ENCODE assay signal across 13 cellular contexts in the genomic region with DNA sequence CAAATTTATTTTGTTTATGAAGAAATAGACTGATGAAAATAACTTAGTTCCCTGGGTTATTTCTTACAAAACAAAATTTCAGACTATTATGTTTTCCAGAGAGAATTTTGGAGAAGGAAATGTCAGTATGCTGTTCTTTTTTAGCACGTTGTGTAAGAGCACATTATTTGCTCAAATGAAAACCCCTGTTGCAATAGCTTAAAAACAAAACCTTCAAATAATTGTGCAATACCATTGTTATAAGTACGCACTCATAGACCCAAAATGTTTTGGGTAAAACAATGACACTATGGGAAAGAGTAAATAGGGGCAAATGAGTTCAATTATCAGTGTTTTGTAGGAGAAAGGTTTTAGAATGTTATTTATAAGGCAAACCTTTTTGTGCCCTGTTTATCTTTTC. TPM values are rescaled to one million over a fixed set of nuclear protein-coding genes. Genes with fewer than 3 reads are reported as not detected.
A peak's percentile ranks its signal among the peaks of the same experiment; 100 is the strongest.
DNase-seq lines count a peak whose midpoint lies in the region; ATAC-seq and TF ChIP-seq lines count a peak whose summit lies in the region.
"Had no signal": no experiment of that assay in that cellular context is flagged by ENCODE, and none has a peak within 500 bp of the region (broad histone marks: within the 10 kb centered on the region; RNA-seq: fewer than 3 reads in every experiment).

No MANE protein-coding gene starts in this region.

- peak overlapping the region in 6 of 11 experiments; percentile 32 to 72 (median 58); a peak in 11 of 22 replicates for H3K9ac ChIP-seq in BLaER1 treated with 17β-estradiol and CSF1 and Interleukin-3, amounts not matched to agents 10 nM and 100 nM

- H3K27ac ChIP-seq in BLaER1 treated with 17β-estradiol and CSF1 and Interleukin-3, amounts not matched to agents 10 nM and 100 nM = peak overlapping the region in 10 of 11 experiments; percentile 53 to 80 (median 64); a peak in 18 of 22 replicates

- H3K27me3 Mint-ChIP-seq in naive thymus-derived CD8-positive, alpha-beta T cell = no peaks in the 10 kb centered on the region
- no peaks in the 10 kb centered on the region for H3K27me3 Mint-ChIP-seq in stimulated activated naive CD8-positive, alpha-beta T cell treated with anti-CD3 and anti-CD28 coated beads, Interleukin-15, amount 100 ng/mL, for 72 hours
- H3K27me3 Mint-ChIP-seq: progenitor cell of endocrine pancreas had no signal

- 0 out of 22 replicates have a peak, but pooled peaks cover 0 to 4% (median 0%) of the 10 kb centered on the region in 11 experiments for H3K9me3 ChIP-seq in BLaER1 treated with 17β-estradiol and CSF1 and Interleukin-3, amounts not matched to agents 10 nM and 100 nM (replicated peaks in 1 of 11)

- no peaks in the 10 kb centered on the region for H3K27me3 ChIP-seq in BLaER1 treated with 17β-estradiol and CSF1 and Interleukin-3, amounts not matched to agents 10 nM and 100 nM

- H3K27ac Mint-ChIP-seq in naive thymus-derived CD8-positive, alpha-beta T cell = peak overlapping the region in 1 of 10 donors; percentile 14
- no peak overlapping the region for H3K27ac Mint-ChIP-seq in stimulated activated naive CD8-positive, alpha-beta T cell treated with anti-CD3 and anti-CD28 coated beads, Interleukin-15, amount 100 ng/mL, for 72 hours
- H3K27ac Mint-ChIP-seq: CD8-positive, alpha-beta T cell; progenitor cell of endocrine pancreas had no signal

- peaks cover 0 to 13% (median 0%) of the 10 kb centered on the region in 3 donors for H3K36me3 Mint-ChIP-seq in naive thymus-derived CD8-positive, alpha-beta T cell

- no peak overlapping the region for H3K4me3 ChIP-seq in BLaER1 treated with 17β-estradiol and CSF1 and Interleukin-3, amounts not matched to agents 10 nM and 100 nM
- H3K4me3 ChIP-seq in fibroblast of pulmonary artery (replicated peaks; ENCODE audit: low read depth, low read length) = no peak overlapping the region

- peaks cover 0 to 20% (median 8%) of the 10 kb centered on the region in 11 experiments; a peak in 8 of 22 replicates for H3K36me3 ChIP-seq in BLaER1 treated with 17β-estradiol and CSF1 and Interleukin-3, amounts not matched to agents 10 nM and 100 nM

- H3K4me1 ChIP-seq in BLaER1 treated with 17β-estradiol and CSF1 and Interleukin-3, amounts not matched to agents 10 nM and 100 nM = peaks cover 0 to 97% (median 40%) of the 10 kb centered on the region in 10 experiments; a peak in 14 of 20 replicates

- ATAC-seq in sciatic nerve = peak; percentile 93
- no peak for ATAC-seq in naive thymus-derived CD8-positive, alpha-beta T cell
- ATAC-seq in stimulated activated naive CD8-positive, alpha-beta T cell treated with anti-CD3 and anti-CD28 coated beads, Interleukin-15, amount 100 ng/mL, for 72 hours = no peak
- ATAC-seq in GM21367 (IDR thresholded peaks at IDR 0.05; ENCODE audit: unreplicated experiment) = no peak
- ATAC-seq: CD8-positive, alpha-beta T cell had no signal

- peaks cover 0 to 80% (median 8%) of the 10 kb centered on the region in 11 experiments; a peak in 9 of 22 replicates for H4K20me1 ChIP-seq in BLaER1 treated with 17β-estradiol and CSF1 and Interleukin-3, amounts not matched to agents 10 nM and 100 nM

- H3K4me3 Mint-ChIP-seq in naive thymus-derived CD8-positive, alpha-beta T cell = no peak overlapping the region
- H3K4me3 Mint-ChIP-seq in stimulated activated naive CD8-positive, alpha-beta T cell treated with anti-CD3 and anti-CD28 coated beads, Interleukin-15, amount 100 ng/mL, for 72 hours = no peak overlapping the region
- H3K4me3 Mint-ChIP-seq: CD8-positive, alpha-beta T cell had no signal

- DNase-seq in SIG-M5 (lab: John Stamatoyannopoulos, UW) = peak; percentile 52
- DNase-seq in fibroblast of pulmonary artery (ENCODE audit: low read depth) = peak; percentile 94
- no peak for DNase-seq in sciatic nerve (ENCODE audit: low spot score)
- no peak for DNase-seq in naive thymus-derived CD8-positive, alpha-beta T cell
- no peak for DNase-seq in stimulated activated naive CD8-positive, alpha-beta T cell treated with anti-CD3 and anti-CD28 coated beads, Interleukin-15, amount 100 ng/mL, for 72 hours
- no peak for DNase-seq in AG08396 (ENCODE audit: low spot score)
- DNase-seq: activated CD8-positive, alpha-beta memory T cell treated with anti-CD3 and anti-CD28 coated beads for 24 hours; amygdala; CD8-positive, alpha-beta T cell; NCI-H1417 had no signal

- intact Hi-C loops in sciatic nerve (cut with DNase I) = no loop called here

- peak overlapping the region in 8 of 11 experiments; percentile 7 to 80 (median 54); a peak in 12 of 22 replicates for H3K4me2 ChIP-seq in BLaER1 treated with 17β-estradiol and CSF1 and Interleukin-3, amounts not matched to agents 10 nM and 100 nM

- H3K4me1 Mint-ChIP-seq in naive thymus-derived CD8-positive, alpha-beta T cell = peaks cover 8 to 51% (median 28%) of the 10 kb centered on the region in 4 donors
- peaks cover 16% of the 10 kb centered on the region for H3K4me1 Mint-ChIP-seq in stimulated activated naive CD8-positive, alpha-beta T cell treated with anti-CD3 and anti-CD28 coated beads, Interleukin-15, amount 100 ng/mL, for 72 hours

- POLR2A ChIA-PET in naive thymus-derived CD8-positive, alpha-beta T cell (lab: Charles Lee) = no interaction called here

- H3K9me3 Mint-ChIP-seq in naive thymus-derived CD8-positive, alpha-beta T cell = no peaks in the 10 kb centered on the region
- H3K9me3 Mint-ChIP-seq in stimulated activated naive CD8-positive, alpha-beta T cell treated with anti-CD3 and anti-CD28 coated beads, Interleukin-15, amount 100 ng/mL, for 72 hours = no peaks in the 10 kb centered on the region
- H3K9me3 Mint-ChIP-seq: CD8-positive, alpha-beta T cell had no signal

- no peak for TF ChIP-seq CTCF in fibroblast of pulmonary artery (IDR thresholded peaks at IDR 0.05; ENCODE audit: low read length, missing control alignments)

RNA-seq across cellular contexts. Expression of a gene that starts 18.2 kb away (rescaled TPM):
- total RNA-seq in sciatic nerve = 236 TPM
- total RNA-seq in naive thymus-derived CD8-positive, alpha-beta T cell = 10 to 100 TPM; 63.5 to 65.1 TPM
- 10 to 100 TPM; 39.8 to 57.1 (median 40.9) TPM for polyA plus RNA-seq in naive thymus-derived CD8-positive, alpha-beta T cell

RNA-seq across cellular contexts. Expression of a gene that starts 18.5 kb away (rescaled TPM):
- total RNA-seq in sciatic nerve = 22.0 TPM
- 10 to 100 TPM; 16.2 to 17.3 TPM for total RNA-seq in naive thymus-derived CD8-positive, alpha-beta T cell
- 10 to 100 TPM; 14.4 to 19.7 (median 17.8) TPM for polyA plus RNA-seq in naive thymus-derived CD8-positive, alpha-beta T cell

Comparison
In these comparisons a context has a peak if more than half of its experiments do, and no peak if none do; other contexts are left out.
1. DNase-seq: peak in SIG-M5 (single experiment) and fibroblast of pulmonary artery (single experiment); none in sciatic nerve (single experiment), naive thymus-derived CD8-positive, alpha-beta T cell (0 of 10), stimulated activated naive CD8-positive, alpha-beta T cell treated with anti-CD3 and anti-CD28 coated beads, Interleukin-15, amount 100 ng/mL, for 72 hours (0 of 2) and AG08396 (single experiment).